ENCODE assay signal across 7 cellular contexts in the genomic region with DNA sequence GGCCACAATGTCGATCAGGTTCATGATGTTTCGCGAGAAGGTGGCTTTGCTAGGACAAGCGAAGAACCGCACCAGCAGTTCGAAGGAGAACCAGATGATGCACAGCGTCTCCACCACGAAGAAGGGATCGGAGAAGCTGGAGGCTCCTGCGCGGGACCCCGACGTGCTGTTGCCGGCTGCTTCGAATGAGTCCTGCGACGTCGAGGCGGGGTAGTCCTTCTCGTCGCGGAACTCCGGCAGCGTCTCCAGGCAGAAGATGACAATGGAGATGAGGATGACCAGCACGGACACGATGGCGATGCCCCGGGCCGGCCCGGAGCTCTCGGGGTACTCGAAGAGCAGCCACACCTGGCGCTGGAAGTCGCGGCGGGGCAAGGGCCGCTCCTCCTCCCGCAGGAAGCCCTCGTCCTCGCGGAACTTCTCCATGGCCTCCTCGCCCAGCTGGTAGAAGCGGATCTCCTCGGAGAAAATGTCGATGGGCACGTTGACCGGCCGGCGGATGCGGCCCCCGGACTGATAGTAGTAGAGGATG. TPM values are rescaled to one million over a fixed set of nuclear protein-coding genes. Genes with fewer than 3 reads are reported as not detected.
A peak's percentile ranks its signal among the peaks of the same experiment; 100 is the strongest.
DNase-seq lines count a peak whose midpoint lies in the region; ATAC-seq, FAIRE-seq and TF ChIP-seq lines count a peak whose summit lies in the region.

No MANE protein-coding gene starts in this region.

- peaks cover 45% of the 10 kb centered on the region for H3K4me1 Mint-ChIP-seq in activated T-helper 2 cell treated with anti-CD3 and anti-CD28 coated beads, Interferon-gamma antibody, Interleukin-2, Interleukin-4, amounts not matched to agents 10 μg/mL and 5 μg/mL and 100 μg/mL, durations not matched to agents 14 hours and 24 hours and 36 hours (ENCODE audit: low read depth)
- peaks cover 30% of the 10 kb centered on the region for H3K4me1 Mint-ChIP-seq in stimulated activated naive CD8-positive, alpha-beta T cell treated with anti-CD3 and anti-CD28 coated beads, Interleukin-15, amount 100 ng/mL, for 72 hours

- H3K4me1 ChIP-seq in NT2/D1 (ENCODE audit: insufficient read depth, insufficient read length) (peaks cover 2% of the 10 kb centered on the region), kidney (ENCODE audit: control insufficient read depth in 1 of 2, insufficient read depth in 1 of 2, low read depth in 1 of 2, low read length in 2 of 2) (no peaks in the 10 kb centered on the region)

- DNase-seq in NT2/D1 (ENCODE audit: low read depth, low spot score) (no peak), kidney (peak; percentile 74), occipital lobe (lab: John Stamatoyannopoulos, UW) (no peak)
- DNase-seq in activated T-helper 2 cell treated with anti-CD3 and anti-CD28 coated beads, Interferon-gamma antibody, Interleukin-2, Interleukin-4, amounts not matched to agents 10 μg/mL and 5 μg/mL and 100 μg/mL, durations not matched to agents 14 hours and 24 hours and 36 hours (ENCODE audit: low spot score): no peak
- DNase-seq in stimulated activated naive CD8-positive, alpha-beta T cell treated with anti-CD3 and anti-CD28 coated beads, Interleukin-15, amount 100 ng/mL, for 72 hours: peak in 1 of 2 donors; percentile 36

- peaks cover 43% of the 10 kb centered on the region for H3K36me3 Mint-ChIP-seq in activated T-helper 2 cell treated with anti-CD3 and anti-CD28 coated beads, Interferon-gamma antibody, Interleukin-2, Interleukin-4, amounts not matched to agents 10 μg/mL and 5 μg/mL and 100 μg/mL, durations not matched to agents 14 hours and 24 hours and 36 hours (ENCODE audit: low read depth)

- intact Hi-C loops in activated T-helper 2 cell treated with anti-CD3 and anti-CD28 coated beads, Interferon-gamma antibody, Interleukin-2, Interleukin-4, amounts not matched to agents 10 μg/mL and 5 μg/mL and 100 μg/mL, durations not matched to agents 14 hours and 24 hours and 36 hours (cut with micrococcal nuclease): loop anchor here (2.0 to 10.0 kb wide), 8 partner anchors 93 to 1071 kb away; a partner anchor contains a TSS
- intact Hi-C loops in kidney (cut with DNase I): no loop called here

- no peak for TF ChIP-seq CTCF in kidney (IDR thresholded peaks at IDR 0.05; ENCODE audit: borderline replicate concordance, extremely low read depth, insufficient read depth)

- H3K27me3 ChIP-seq in NT2/D1 (ENCODE audit: insufficient read depth, insufficient read length): peaks cover 55% of the 10 kb centered on the region

- H3K36me3 ChIP-seq in NT2/D1 (ENCODE audit: insufficient read depth, insufficient read length, low read length): no peaks in the 10 kb centered on the region
- no peaks in the 10 kb centered on the region for H3K36me3 ChIP-seq in kidney (ENCODE audit: control insufficient read depth in 1 of 2, insufficient read depth in 2 of 2, low read length in 2 of 2)

- H3K27ac Mint-ChIP-seq in activated T-helper 2 cell treated with anti-CD3 and anti-CD28 coated beads, Interferon-gamma antibody, Interleukin-2, Interleukin-4, amounts not matched to agents 10 μg/mL and 5 μg/mL and 100 μg/mL, durations not matched to agents 14 hours and 24 hours and 36 hours: peak overlapping the region; percentile 90
- H3K27ac Mint-ChIP-seq in stimulated activated naive CD8-positive, alpha-beta T cell treated with anti-CD3 and anti-CD28 coated beads, Interleukin-15, amount 100 ng/mL, for 72 hours: peak overlapping the region; percentile 97 to 99

- H3K27me3 Mint-ChIP-seq in activated T-helper 2 cell treated with anti-CD3 and anti-CD28 coated beads, Interferon-gamma antibody, Interleukin-2, Interleukin-4, amounts not matched to agents 10 μg/mL and 5 μg/mL and 100 μg/mL, durations not matched to agents 14 hours and 24 hours and 36 hours (ENCODE audit: low read depth): no peaks in the 10 kb centered on the region
- H3K27me3 Mint-ChIP-seq in stimulated activated naive CD8-positive, alpha-beta T cell treated with anti-CD3 and anti-CD28 coated beads, Interleukin-15, amount 100 ng/mL, for 72 hours: no peaks in the 10 kb centered on the region

- peak overlapping the region; percentile 98 for H3K4me3 Mint-ChIP-seq in activated T-helper 2 cell treated with anti-CD3 and anti-CD28 coated beads, Interferon-gamma antibody, Interleukin-2, Interleukin-4, amounts not matched to agents 10 μg/mL and 5 μg/mL and 100 μg/mL, durations not matched to agents 14 hours and 24 hours and 36 hours (ENCODE audit: low read depth)
- H3K4me3 Mint-ChIP-seq in stimulated activated naive CD8-positive, alpha-beta T cell treated with anti-CD3 and anti-CD28 coated beads, Interleukin-15, amount 100 ng/mL, for 72 hours: peak overlapping the region; percentile 93 to 99

- H3K9me3 ChIP-seq in NT2/D1 (ENCODE audit: insufficient read depth, low read length) (peaks cover 10% of the 10 kb centered on the region; the same call in 1 of the 2 replicates), kidney (ENCODE audit: control insufficient read depth in 1 of 2, low read length in 2 of 2) (no peaks in the 10 kb centered on the region)

- no peaks in the 10 kb centered on the region for H3K9me3 Mint-ChIP-seq in activated T-helper 2 cell treated with anti-CD3 and anti-CD28 coated beads, Interferon-gamma antibody, Interleukin-2, Interleukin-4, amounts not matched to agents 10 μg/mL and 5 μg/mL and 100 μg/mL, durations not matched to agents 14 hours and 24 hours and 36 hours
- no peaks in the 10 kb centered on the region for H3K9me3 Mint-ChIP-seq in stimulated activated naive CD8-positive, alpha-beta T cell treated with anti-CD3 and anti-CD28 coated beads, Interleukin-15, amount 100 ng/mL, for 72 hours

- ATAC-seq in stimulated activated naive CD8-positive, alpha-beta T cell treated with anti-CD3 and anti-CD28 coated beads, Interleukin-15, amount 100 ng/mL, for 72 hours: no peak
- ATAC-seq in HG03135 (IDR thresholded peaks at IDR 0.05; ENCODE audit: unreplicated experiment) (no peak), GM18498 (IDR thresholded peaks at IDR 0.05; ENCODE audit: unreplicated experiment) (no peak)

- no peak for FAIRE-seq in kidney (lab: Jason Lieb, UNC)

- peak overlapping the region; percentile 38 for H3K4me3 ChIP-seq in NT2/D1 (ENCODE audit: insufficient read length, low read depth)
- peak overlapping the region in 1 of 2 donors; percentile 21 for H3K4me3 ChIP-seq in kidney (ENCODE audit: low read length in 2 of 2)

- H3K9ac ChIP-seq in NT2/D1 (ENCODE audit: insufficient read length, low read depth): peak overlapping the region; percentile 53
- no peak overlapping the region for H3K9ac ChIP-seq in kidney (ENCODE audit: low read length in 2 of 2)

- H3K27ac ChIP-seq in kidney (ENCODE audit: low read depth in 2 of 2, low read length in 2 of 2): peak overlapping the region in 1 of 2 donors; percentile 32

RNA-seq across cellular contexts. Expression of a gene that starts 0.9 kb away (rescaled TPM):
- total RNA-seq in activated T-helper 2 cell treated with anti-CD3 and anti-CD28 coated beads, Interferon-gamma antibody, Interleukin-2, Interleukin-4, amounts not matched to agents 10 μg/mL and 5 μg/mL and 100 μg/mL, durations not matched to agents 14 hours and 24 hours and 36 hours: 24.0 and 24.4 TPM in 2 replicates
- 6.7 TPM for total RNA-seq in kidney
- polyA plus RNA-seq in kidney (ENCODE audit: insufficient read depth, low read depth, low replicate concordance): not detected
- total RNA-seq in occipital lobe: 34.3 TPM
